Comparison of ENCODE assay signal across 23 cellular contexts in the genomic region with DNA sequence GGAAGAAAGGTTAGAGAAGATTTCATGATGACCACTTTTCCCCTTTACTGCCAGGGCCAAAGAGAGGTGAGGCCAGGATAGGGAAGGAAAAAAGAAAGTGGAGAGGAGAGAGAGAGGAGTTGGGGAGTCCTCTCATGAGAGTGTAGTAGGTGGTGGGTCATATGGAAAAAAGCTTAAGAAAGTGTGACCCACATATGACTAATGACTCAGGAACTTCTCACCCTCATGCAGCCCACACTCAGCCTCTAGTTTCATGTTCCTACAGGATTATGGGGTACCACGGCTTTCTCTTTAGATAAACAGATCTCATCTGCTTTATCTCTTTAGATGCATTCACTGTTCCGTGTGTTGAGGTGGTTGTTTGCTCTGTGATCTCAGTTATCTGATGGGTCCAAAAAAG.
DNase-seq lines count a peak whose midpoint lies in the region; FAIRE-seq and TF ChIP-seq lines count a peak whose summit lies in the region.
"Had no signal": no experiment of that assay in that cellular context is flagged by ENCODE, and none has a peak within 500 bp of the region (broad histone marks: within the 10 kb centered on the region; RNA-seq: fewer than 3 reads in every experiment).

No MANE protein-coding gene starts in this region.

- H3K9me3 Mint-ChIP-seq in MCF 10A (ENCODE audit: unreplicated experiment): no peaks in the 10 kb centered on the region

- TF ChIP-seq CTCF in MCF 10A (IDR thresholded peaks at IDR 0.05; ENCODE audit: unreplicated experiment) (no peak), breast epithelium (IDR thresholded peaks at IDR 0.05) (no peak)

- no peaks in the 10 kb centered on the region for H3K36me3 ChIP-seq in breast epithelium
- H3K36me3 ChIP-seq: right atrium auricular region, thyroid gland had no signal

- no peaks in the 10 kb centered on the region for H3K4me1 ChIP-seq in breast epithelium
- H3K4me1 ChIP-seq: right atrium auricular region, thyroid gland had no signal

- no TSS peak for BruUV-seq in MCF 10A (replicated peaks; lab: Mats Ljungman, UMichigan)

- no peak overlapping the region for H3K27ac ChIP-seq in breast epithelium
- H3K27ac ChIP-seq: right atrium auricular region, thyroid gland had no signal

- no peaks in the 10 kb centered on the region for H3K36me3 Mint-ChIP-seq in MCF 10A (ENCODE audit: insufficient read depth, unreplicated experiment)
- H3K36me3 Mint-ChIP-seq: brain; CD4-positive, CD25-positive, alpha-beta regulatory T cell; T-cell had no signal

- intact Hi-C loops in MCF 10A (cut with micrococcal nuclease) (no loop called here), breast epithelium (cut with DNase I; ENCODE audit: low total_unique reads) (no loop called here)

- H3K27ac Mint-ChIP-seq in MCF 10A (ENCODE audit: low read depth, unreplicated experiment): peak overlapping the region; percentile 31
- H3K27ac Mint-ChIP-seq: brain; CD4-positive, CD25-positive, alpha-beta regulatory T cell; T-cell had no signal

- CTCF ChIA-PET in MCF 10A (lab: Yijun Ruan, JAX): interaction anchor here (0.5 kb wide), 1 partner anchor 411 kb away, joined by 5 read pairs; no protein-coding TSS in a partner anchor

- H3K4me3 Mint-ChIP-seq in MCF 10A (ENCODE audit: unreplicated experiment): no peak overlapping the region
- H3K4me3 Mint-ChIP-seq: brain; CD4-positive, CD25-positive, alpha-beta regulatory T cell; neural crest cell; T-cell had no signal

- H3K27me3 ChIP-seq in breast epithelium: no peaks in the 10 kb centered on the region
- H3K27me3 ChIP-seq: right atrium auricular region, thyroid gland had no signal

- H3K4me1 Mint-ChIP-seq in MCF 10A (ENCODE audit: insufficient read depth, unreplicated experiment): peaks cover 26% of the 10 kb centered on the region
- H3K4me1 Mint-ChIP-seq: brain; CD4-positive, CD25-positive, alpha-beta regulatory T cell; neural crest cell; T-cell had no signal

- no peak overlapping the region for H3K4me3 ChIP-seq in breast epithelium
- H3K4me3 ChIP-seq: lung, right atrium auricular region, thyroid gland had no signal

- POLR2A ChIA-PET in MCF 10A (lab: Yijun Ruan, JAX): interaction anchor here (0.7 kb wide), 1 partner anchor 492 kb away, joined by 3 read pairs; no protein-coding TSS in a partner anchor

- TF ChIP-seq POLR2A in breast epithelium (IDR thresholded peaks at IDR 0.05): no peak

- no peaks in the 10 kb centered on the region for H3K27me3 Mint-ChIP-seq in MCF 10A (ENCODE audit: insufficient read depth, unreplicated experiment)
- H3K27me3 Mint-ChIP-seq: brain; CD4-positive, CD25-positive, alpha-beta regulatory T cell; T-cell had no signal

- DNase-seq in MCF 10A (ENCODE audit: unreplicated experiment) (peak; percentile 22), breast epithelium (ENCODE audit: low spot score in 2 of 2) (no peak), astrocyte of the hippocampus (ENCODE audit: low read depth, low spot score) (peak; percentile 23), glomerular visceral epithelial cell (ENCODE audit: extremely low spot score) (peak; percentile 68), urothelium cell line (ENCODE audit: low spot score) (peak; percentile 20), mucosa of gallbladder (ENCODE audit: low spot score) (no peak), NCI-H1092 treated with DMSO at 0.1 percent for 48 hours (lab: John Stamatoyannopoulos, UW) (no peak), NCI-H69 (lab: John Stamatoyannopoulos, UW) (no peak)
- DNase-seq: 8988T; activated CD4-positive, CD25-positive, alpha-beta regulatory T cell; activated effector memory CD4-positive, alpha-beta T cell treated with Interleukin-2 at 50 U/mL for 16 hours; CD4-positive, CD25-positive, alpha-beta regulatory T cell; DMS79; foreskin melanocyte; MV-4-11; NCI-H2107; stimulated activated CD4-positive, alpha-beta T cell treated with anti-CD3 and anti-CD28 coated beads, Interleukin-2, amount 100 ng/mL, for 48 hours; T-cell; thyroid gland had no signal

- no peak for FAIRE-seq in urothelium cell line (lab: Jason Lieb, UNC)

- peaks cover 0 to 6% of the 10 kb centered on the region in 2 donors for H3K9me3 ChIP-seq in breast epithelium
- H3K9me3 ChIP-seq: thyroid gland had no signal

Comparison
In these comparisons a context has a peak if more than half of its experiments do, and no peak if none do; other contexts are left out.
1. DNase-seq: peak in MCF 10A (single experiment), astrocyte of the hippocampus (single experiment), glomerular visceral epithelial cell (single experiment) and urothelium cell line (single experiment); none in breast epithelium (0 of 2), mucosa of gallbladder (single experiment), NCI-H1092 treated with DMSO at 0.1 percent for 48 hours (single experiment) and NCI-H69 (single experiment).